Comparison of ENCODE assay signal across 14 cellular contexts in genomic region chr5:178240772-178241171, GRCh38. TPM values are rescaled to one million over a fixed set of nuclear protein-coding genes. Genes with fewer than 3 reads are reported as not detected.
A peak's percentile ranks its signal among the peaks of the same experiment; 100 is the strongest.
DNase-seq lines count a peak whose midpoint lies in the region; ATAC-seq and TF ChIP-seq lines count a peak whose summit lies in the region.
"Had no signal": no experiment of that assay in that cellular context is flagged by ENCODE, and none has a peak within 500 bp of the region (broad histone marks: within the 10 kb centered on the region; RNA-seq: fewer than 3 reads in every experiment).

No MANE protein-coding gene starts in this region.

- H3K36me3 Mint-ChIP-seq in T-helper 2 cell treated with Interferon-gamma antibody and Interleukin-4, amounts not matched to agents 5 μg/mL and 100 μg/mL, for 36 hours (ENCODE audit: low read depth) = no peaks in the 10 kb centered on the region
- H3K36me3 Mint-ChIP-seq in activated naive CD8-positive, alpha-beta T cell treated with anti-CD3 and anti-CD28 coated beads, Interleukin-2, amount 10 ng/mL, durations not matched to agents 7 days and 5 days = peaks cover 2% of the 10 kb centered on the region

- no peak for TF ChIP-seq POLR2A in gastrocnemius medialis (IDR thresholded peaks at IDR 0.05)

- POLR2A ChIA-PET in activated naive CD8-positive, alpha-beta T cell treated with anti-CD3 and anti-CD28 coated beads, Interleukin-2, amount 10 ng/mL, durations not matched to agents 7 days and 5 days (lab: Charles Lee) = interaction anchor here (0.9 to 6.5 kb wide), 7 partner anchors 8 to 814 kb away, joined by 3 to 75 read pairs (median 5); partner anchors contain the start of genes CLK4, GRK6, HNRNPAB and PHYKPL

- no peaks in the 10 kb centered on the region for H3K9me3 ChIP-seq in gastrocnemius medialis
- no peaks in the 10 kb centered on the region for H3K9me3 ChIP-seq in ascending aorta
- H3K9me3 ChIP-seq: prostate gland had no signal

- DNase-seq in T-helper 2 cell treated with Interferon-gamma antibody and Interleukin-4, amounts not matched to agents 5 μg/mL and 100 μg/mL, for 36 hours (ENCODE audit: low spot score) = no peak
- DNase-seq in T-helper 2 cell = no peak
- peak; percentile 59 for DNase-seq in activated naive CD8-positive, alpha-beta T cell treated with anti-CD3 and anti-CD28 coated beads, Interleukin-2, amount 10 ng/mL, durations not matched to agents 7 days and 5 days
- DNase-seq in gastrocnemius medialis = no peak
- DNase-seq in DMS114 treated with DMSO at 0.1 percent for 48 hours (lab: John Stamatoyannopoulos, UW; ENCODE audit: unreplicated experiment) = no peak
- DNase-seq in NCI-H774 (lab: John Stamatoyannopoulos, UW) = no peak
- DNase-seq in ascending aorta (ENCODE audit: low spot score in 2 of 2) = no peak
- DNase-seq: activated CD4-positive, CD25-positive, alpha-beta regulatory T cell treated with anti-CD3 and anti-CD28 coated beads, Interleukin-2, amount 50 U/mL, for 72 hours; brain microvascular endothelial cell; left colon; NCI-H2029 had no signal

- H3K27me3 Mint-ChIP-seq in T-helper 2 cell treated with Interferon-gamma antibody and Interleukin-4, amounts not matched to agents 5 μg/mL and 100 μg/mL, for 36 hours (ENCODE audit: low read depth) = no peaks in the 10 kb centered on the region
- H3K27me3 Mint-ChIP-seq in activated naive CD8-positive, alpha-beta T cell treated with anti-CD3 and anti-CD28 coated beads, Interleukin-2, amount 10 ng/mL, durations not matched to agents 7 days and 5 days = no peaks in the 10 kb centered on the region

- no peaks in the 10 kb centered on the region for H3K9me3 Mint-ChIP-seq in T-helper 2 cell treated with Interferon-gamma antibody and Interleukin-4, amounts not matched to agents 5 μg/mL and 100 μg/mL, for 36 hours
- no peaks in the 10 kb centered on the region for H3K9me3 Mint-ChIP-seq in activated naive CD8-positive, alpha-beta T cell treated with anti-CD3 and anti-CD28 coated beads, Interleukin-2, amount 10 ng/mL, durations not matched to agents 7 days and 5 days

- ATAC-seq in HG03342 (IDR thresholded peaks at IDR 0.05; ENCODE audit: unreplicated experiment) = peak; percentile 40
- ATAC-seq in activated naive CD8-positive, alpha-beta T cell treated with anti-CD3 and anti-CD28 coated beads, Interleukin-2, amount 10 ng/mL, durations not matched to agents 7 days and 5 days (ENCODE audit: low read depth) = peak; percentile 19
- no peak for ATAC-seq in gastrocnemius medialis
- ATAC-seq: left colon had no signal

- H3K4me1 ChIP-seq in gastrocnemius medialis (peaks cover 37 to 53% of the 10 kb centered on the region in 2 donors), ascending aorta (no peaks in the 10 kb centered on the region)
- H3K4me1 ChIP-seq: prostate gland had no signal

- TF ChIP-seq CTCF in gastrocnemius medialis (IDR thresholded peaks at IDR 0.05 in 4 of 5, conservative IDR thresholded peaks at IDR 0.05 in 1 of 5) = no peak
- no peak for TF ChIP-seq CTCF in ascending aorta (IDR thresholded peaks at IDR 0.05)

- in situ Hi-C loops in gastrocnemius medialis (cut with MboI; ENCODE audit: low sequenced_read_pairs in 4 of 4) = no loop called here

- peak overlapping the region; percentile 73 for H3K4me3 Mint-ChIP-seq in T-helper 2 cell treated with Interferon-gamma antibody and Interleukin-4, amounts not matched to agents 5 μg/mL and 100 μg/mL, for 36 hours
- H3K4me3 Mint-ChIP-seq in activated naive CD8-positive, alpha-beta T cell treated with anti-CD3 and anti-CD28 coated beads, Interleukin-2, amount 10 ng/mL, durations not matched to agents 7 days and 5 days = peak overlapping the region; percentile 95

- peak overlapping the region; percentile 86 to 94 (median 92) for H3K27ac ChIP-seq in gastrocnemius medialis
- H3K27ac ChIP-seq in ascending aorta = peak overlapping the region in 1 of 2 donors; percentile 40
- H3K27ac ChIP-seq: brain microvascular endothelial cell, PC-9 had no signal

- H3K27ac Mint-ChIP-seq in T-helper 2 cell treated with Interferon-gamma antibody and Interleukin-4, amounts not matched to agents 5 μg/mL and 100 μg/mL, for 36 hours = peak overlapping the region; percentile 89
- H3K27ac Mint-ChIP-seq in activated naive CD8-positive, alpha-beta T cell treated with anti-CD3 and anti-CD28 coated beads, Interleukin-2, amount 10 ng/mL, durations not matched to agents 7 days and 5 days = peak overlapping the region; percentile 98

- H3K27me3 ChIP-seq in gastrocnemius medialis = no peaks in the 10 kb centered on the region
- H3K27me3 ChIP-seq in ascending aorta = no peaks in the 10 kb centered on the region
- H3K27me3 ChIP-seq: brain microvascular endothelial cell had no signal

- peaks cover 21% of the 10 kb centered on the region for H3K4me1 Mint-ChIP-seq in T-helper 2 cell treated with Interferon-gamma antibody and Interleukin-4, amounts not matched to agents 5 μg/mL and 100 μg/mL, for 36 hours (ENCODE audit: low read depth)
- H3K4me1 Mint-ChIP-seq in activated naive CD8-positive, alpha-beta T cell treated with anti-CD3 and anti-CD28 coated beads, Interleukin-2, amount 10 ng/mL, durations not matched to agents 7 days and 5 days = peaks cover 62% of the 10 kb centered on the region

- H3K36me3 ChIP-seq in gastrocnemius medialis (no peaks in the 10 kb centered on the region), ascending aorta (no peaks in the 10 kb centered on the region)
- H3K36me3 ChIP-seq: brain microvascular endothelial cell, prostate gland had no signal

- H3K4me3 ChIP-seq in gastrocnemius medialis (no peak overlapping the region), ascending aorta (no peak overlapping the region)
- H3K4me3 ChIP-seq: PC-9, prostate gland had no signal

- intact Hi-C loops in gastrocnemius medialis (cut with DNase I; ENCODE audit: low total_unique reads) = no loop called here
- intact Hi-C loops in ascending aorta (cut with DNase I) = no loop called here

RNA-seq across cellular contexts. Expression of gene PHYKPL, which starts 8.2 kb away (rescaled TPM):
- total RNA-seq in activated naive CD8-positive, alpha-beta T cell treated with anti-CD3 and anti-CD28 coated beads, Interleukin-2, amount 10 ng/mL, durations not matched to agents 7 days and 5 days = 100 to 1,000 TPM; 158 to 165 TPM
- total RNA-seq in gastrocnemius medialis (10 to 100 TPM; 25.0 to 54.6 (median 33.7) TPM), ascending aorta (89.3 TPM)

RNA-seq across cellular contexts. Expression of gene HNRNPAB, which starts 36.4 kb away (rescaled TPM):
- 100 to 1,000 TPM; 183 to 198 TPM for total RNA-seq in activated naive CD8-positive, alpha-beta T cell treated with anti-CD3 and anti-CD28 coated beads, Interleukin-2, amount 10 ng/mL, durations not matched to agents 7 days and 5 days
- 100 to 1,000 TPM in 2 of 4 donors, 10 to 100 TPM in 2; 84.2 to 117 (median 106) TPM for total RNA-seq in gastrocnemius medialis
- total RNA-seq in ascending aorta = 99.2 TPM

RNA-seq across cellular contexts. Expression of gene GMCL2, which starts 53.6 kb away (rescaled TPM):
- not detected for total RNA-seq in activated naive CD8-positive, alpha-beta T cell treated with anti-CD3 and anti-CD28 coated beads, Interleukin-2, amount 10 ng/mL, durations not matched to agents 7 days and 5 days
- total RNA-seq in gastrocnemius medialis (not detected), ascending aorta (not detected)
- total RNA-seq: left colon, PC-9 had no signal

Comparison
In these comparisons a context has a peak if more than half of its experiments do, and no peak if none do; other contexts are left out.
1. ATAC-seq: peak in HG03342 (single experiment) and activated naive CD8-positive, alpha-beta T cell treated with anti-CD3 and anti-CD28 coated beads, Interleukin-2, amount 10 ng/mL, durations not matched to agents 7 days and 5 days (single experiment); none in gastrocnemius medialis (0 of 2).